Comparison of ENCODE assay signal across 17 cellular contexts in the genomic region with DNA sequence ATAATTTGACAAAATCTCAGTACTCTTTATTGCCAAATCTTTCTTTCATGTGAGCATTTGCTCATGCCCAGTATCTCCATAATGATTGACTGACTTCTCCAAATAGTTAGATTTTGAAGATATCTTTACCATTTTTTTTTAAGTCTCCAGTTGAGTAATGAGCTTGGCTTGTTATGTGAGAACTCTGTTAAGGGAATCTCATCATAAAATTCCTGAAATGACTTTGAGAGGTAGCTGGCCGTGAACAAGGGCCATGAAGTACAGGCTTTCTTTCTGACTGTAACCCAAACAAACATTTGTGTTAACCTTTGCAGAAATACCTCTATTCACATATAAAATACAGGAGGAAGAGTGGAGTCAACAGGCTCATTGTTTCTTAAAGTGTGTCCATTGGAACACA.
DNase-seq lines count a peak whose midpoint lies in the region; ATAC-seq and TF ChIP-seq lines count a peak whose summit lies in the region.
"Had no signal": no experiment of that assay in that cellular context is flagged by ENCODE, and none has a peak within 500 bp of the region (broad histone marks: within the 10 kb centered on the region; RNA-seq: fewer than 3 reads in every experiment).

No MANE protein-coding gene starts in this region.

- DNase-seq in AG09319 (ENCODE audit: extremely low read depth, low read depth) (peak; percentile 16), M059J (ENCODE audit: low read depth) (peak; percentile 85), epithelial cell of esophagus (ENCODE audit: low read depth) (peak; percentile 41), mesenchymal stem cell (peak; percentile 56), NCI-H526 treated with DMSO at 0.1 percent for 48 hours (lab: John Stamatoyannopoulos, UW) (no peak), DMS 273 treated with DMSO at 0.1 percent for 48 hours (lab: John Stamatoyannopoulos, UW) (no peak)
- DNase-seq: activated effector memory CD4-positive, alpha-beta T cell treated with Interleukin-2 at 50 U/mL for 16 hours; GF-D8; NCI-H1436; NCI-H524 treated with DMSO at 0.1 percent for 48 hours; right lobe of liver; stimulated activated naive CD8-positive, alpha-beta T cell treated with anti-CD3 and anti-CD28 coated beads, Interleukin-15, Interleukin-2, amounts not matched to agents 100 U/mL and 50 U/mL, for 24 hours; T-helper 9 cell had no signal

- H3K27me3 ChIP-seq in mesenchymal stem cell (ENCODE audit: control insufficient read depth in 1 of 2, insufficient read depth in 1 of 2, low read length in 2 of 2): no peaks in the 10 kb centered on the region
- H3K27me3 ChIP-seq: BLaER1, cardiac muscle cell, right lobe of liver had no signal

- no peak overlapping the region for H3K23ac ChIP-seq in mesenchymal stem cell (ENCODE audit: low read length in 2 of 2)

- H3K4me2 ChIP-seq in mesenchymal stem cell (ENCODE audit: low read length, poor library complexity, severe bottlenecking): no peak overlapping the region
- H3K4me2 ChIP-seq: BLaER1 had no signal

- no peak overlapping the region for H2BK15ac ChIP-seq in mesenchymal stem cell (ENCODE audit: low read depth, poor library complexity, severe bottlenecking)

- H3K9ac ChIP-seq in mesenchymal stem cell (ENCODE audit: low read length): no peak overlapping the region
- H3K9ac ChIP-seq: BLaER1 had no signal

- TF ChIP-seq CTCF in AG09319 (IDR thresholded peaks at IDR 0.05; ENCODE audit: low read depth, low read length) (no peak), epithelial cell of esophagus (IDR thresholded peaks at IDR 0.05; ENCODE audit: insufficient read depth, low read depth, low read length, missing control alignments) (no peak)

- H3K27ac ChIP-seq in mesenchymal stem cell (ENCODE audit: low read length, poor library complexity, severe bottlenecking): peak overlapping the region; percentile 8
- H3K27ac ChIP-seq: BLaER1, cardiac muscle cell, right lobe of liver had no signal

- no peak overlapping the region for H4K8ac ChIP-seq in mesenchymal stem cell (ENCODE audit: low read length)

- H2AFZ ChIP-seq in mesenchymal stem cell (ENCODE audit: low read depth, low read length): no peak overlapping the region

- peaks cover 3% of the 10 kb centered on the region for H3K4me1 ChIP-seq in mesenchymal stem cell (ENCODE audit: control insufficient read depth, insufficient read depth, low read depth, low read length)
- H3K4me1 ChIP-seq: BLaER1, right lobe of liver had no signal

- no peak overlapping the region for H2AK5ac ChIP-seq in mesenchymal stem cell (ENCODE audit: low read length, severe bottlenecking)

- no peaks in the 10 kb centered on the region for H3K36me3 ChIP-seq in mesenchymal stem cell (ENCODE audit: control insufficient read depth in 1 of 2, insufficient read depth in 2 of 2, low read depth in 1 of 2, low read length in 2 of 2)
- H3K36me3 ChIP-seq: BLaER1, cardiac muscle cell, right lobe of liver had no signal

- H3K14ac ChIP-seq in mesenchymal stem cell (ENCODE audit: low read length in 2 of 2): no peak overlapping the region

- H3K18ac ChIP-seq in mesenchymal stem cell (ENCODE audit: low read depth in 1 of 2, low read length in 2 of 2): no peak overlapping the region

- H4K91ac ChIP-seq in mesenchymal stem cell (ENCODE audit: low read length): no peak overlapping the region

- no peak overlapping the region for H3K4ac ChIP-seq in mesenchymal stem cell (ENCODE audit: low read depth in 1 of 2, low read length in 2 of 2)

- WGBS in mesenchymal stem cell: no CpG with 5 or more reads among the region's 1 CpG

- no peak for ATAC-seq in GM21528 (IDR thresholded peaks at IDR 0.05; ENCODE audit: low FRiP score, unreplicated experiment)
- ATAC-seq in GM19455 (IDR thresholded peaks at IDR 0.05; ENCODE audit: unreplicated experiment): no peak
- ATAC-seq: right lobe of liver; stimulated activated naive CD8-positive, alpha-beta T cell treated with anti-CD3 and anti-CD28 coated beads, Interleukin-15, Interleukin-2, amounts not matched to agents 100 U/mL and 50 U/mL, for 24 hours had no signal

- H2BK5ac ChIP-seq in mesenchymal stem cell (ENCODE audit: low read depth, low read length, poor library complexity, severe bottlenecking): no peak overlapping the region

- H3K4me3 ChIP-seq in epithelial cell of esophagus (ENCODE audit: low read length) (no peak overlapping the region), mesenchymal stem cell (ENCODE audit: insufficient read depth in 1 of 2, low read depth in 1 of 2, low read length in 2 of 2) (no peak overlapping the region)
- H3K4me3 ChIP-seq: BLaER1, cardiac muscle cell, right lobe of liver had no signal

- no peak overlapping the region for H2BK12ac ChIP-seq in mesenchymal stem cell (ENCODE audit: low read length in 2 of 2)

- no peak overlapping the region for H2BK120ac ChIP-seq in mesenchymal stem cell (ENCODE audit: low read depth, low read length)

- H3K79me1 ChIP-seq in mesenchymal stem cell (replicated peaks; ENCODE audit: low read length, poor library complexity, severe bottlenecking): no peaks in the 10 kb centered on the region

- no peaks in the 10 kb centered on the region for H3K9me3 ChIP-seq in mesenchymal stem cell (ENCODE audit: control insufficient read depth, low read length)
- H3K9me3 ChIP-seq: BLaER1, right lobe of liver had no signal

Comparison
In these comparisons a context has a peak if more than half of its experiments do, and no peak if none do; other contexts are left out.
1. DNase-seq: peak in AG09319 (single experiment), M059J (single experiment), epithelial cell of esophagus (single experiment) and mesenchymal stem cell (single experiment); none in NCI-H526 treated with DMSO at 0.1 percent for 48 hours (single experiment) and DMS 273 treated with DMSO at 0.1 percent for 48 hours (single experiment).